Comparison of ENCODE assay signal across 10 cellular contexts in the genomic region with DNA sequence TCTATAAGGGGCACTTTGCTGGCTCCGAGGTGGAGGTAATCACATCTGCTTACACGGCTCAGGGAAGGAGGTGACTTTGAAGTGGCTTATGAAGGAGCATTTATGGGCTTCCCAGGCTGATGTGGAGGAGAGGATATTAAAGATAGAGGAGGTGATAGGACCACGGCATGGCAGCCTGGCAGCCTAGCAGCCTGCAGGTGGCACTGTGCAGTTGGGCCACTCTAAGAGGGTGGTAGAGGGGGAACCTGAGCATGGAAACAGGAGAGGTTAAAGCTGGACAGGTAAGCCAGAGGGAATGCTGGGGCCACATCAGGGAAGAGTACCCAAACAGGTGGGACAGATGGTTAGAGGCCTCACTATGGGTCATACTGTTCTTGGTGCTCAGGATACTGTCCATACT.
DNase-seq lines count a peak whose midpoint lies in the region; ATAC-seq and TF ChIP-seq lines count a peak whose summit lies in the region.
"Had no signal": no experiment of that assay in that cellular context is flagged by ENCODE, and none has a peak within 500 bp of the region (broad histone marks: within the 10 kb centered on the region; RNA-seq: fewer than 3 reads in every experiment).

No MANE protein-coding gene starts in this region.

- CTCF ChIA-PET in HEK293T (lab: Yijun Ruan, JAX): no interaction called here

- H3K36me3 ChIP-seq in heart left ventricle: no peaks in the 10 kb centered on the region
- H3K36me3 ChIP-seq: SJCRH30 had no signal

- peaks cover 0 to 3% (median 0%) of the 10 kb centered on the region in 12 donors for H3K9me3 ChIP-seq in heart left ventricle
- H3K9me3 ChIP-seq: SJCRH30 had no signal

- POLR2A ChIA-PET in HEK293T (lab: Yijun Ruan, JAX): no interaction called here

- WGBS in heart left ventricle, 4 donors: 47 to 64% (median 54%) methylated on average over 3 of the region's 3 CpGs

- H3K4me1 ChIP-seq in heart left ventricle: no peaks in the 10 kb centered on the region
- H3K4me1 ChIP-seq: SJCRH30 had no signal

- H3K4me3 ChIP-seq in heart left ventricle: no peak overlapping the region
- H3K4me3 ChIP-seq: SJCRH30 had no signal

- ATAC-seq in left lobe of liver: peak; percentile 99
- no peak for ATAC-seq in heart left ventricle
- ATAC-seq in GM21423 (IDR thresholded peaks at IDR 0.05; ENCODE audit: unreplicated experiment): no peak
- no peak for ATAC-seq in HG02798 (IDR thresholded peaks at IDR 0.05; ENCODE audit: poor library complexity, unreplicated experiment)
- ATAC-seq: activated CD4-positive, alpha-beta T cell treated with anti-CD3 and anti-CD28 coated beads for 36 hours had no signal

- no peak overlapping the region for H3K27ac ChIP-seq in heart left ventricle
- H3K27ac ChIP-seq: SJCRH30 had no signal

- H3K27me3 ChIP-seq in heart left ventricle: peaks cover 0 to 4% (median 0%) of the 10 kb centered on the region in 9 donors
- H3K27me3 ChIP-seq: SJCRH30 had no signal

- TF ChIP-seq CTCF in heart left ventricle (IDR thresholded peaks at IDR 0.05): peak in 1 of 12 donors; percentile 18

- no peak for TF ChIP-seq POLR2A in heart left ventricle (IDR thresholded peaks at IDR 0.05)

- intact Hi-C loops in heart left ventricle (cut with DNase I): loop anchor here in 1 of 10 donors (10.0 kb wide), 1 partner anchor 60 kb away; no protein-coding TSS in a partner anchor

- DNase-seq in D341Med (ENCODE audit: low spot score) (peak; percentile 48), HEK293T (ENCODE audit: extremely low spot score) (peak; percentile 6), SK-MEL-5 (ENCODE audit: low read depth, low spot score) (peak; percentile 49), left lobe of liver (ENCODE audit: low spot score) (peak; percentile 60), heart left ventricle (no peak)
- DNase-seq in stimulated activated CD4-positive, alpha-beta T cell treated with anti-CD3 and anti-CD28 coated beads, Interleukin-2, amount 100 ng/mL, for 24 hours: no peak
- DNase-seq: activated CD4-positive, alpha-beta T cell treated with anti-CD3 and anti-CD28 coated beads for 36 hours had no signal

- in situ Hi-C loops in SK-MEL-5 (cut with HindIII; ENCODE audit: low pct_unique_long_range_greater_than_20kb, low sequenced_read_pairs): no loop called here

TF ChIP-seq in HEK293T, 16 proteins besides CTCF, POLR2A, EP300 and RAD21:
- no peak for TF ChIP-seq LEF1 (IDR thresholded peaks at IDR 0.05; ENCODE audit: borderline replicate concordance)
- TF ChIP-seq FOXK2 (IDR thresholded peaks at IDR 0.05): no peak
- TF ChIP-seq, protein P1, sequence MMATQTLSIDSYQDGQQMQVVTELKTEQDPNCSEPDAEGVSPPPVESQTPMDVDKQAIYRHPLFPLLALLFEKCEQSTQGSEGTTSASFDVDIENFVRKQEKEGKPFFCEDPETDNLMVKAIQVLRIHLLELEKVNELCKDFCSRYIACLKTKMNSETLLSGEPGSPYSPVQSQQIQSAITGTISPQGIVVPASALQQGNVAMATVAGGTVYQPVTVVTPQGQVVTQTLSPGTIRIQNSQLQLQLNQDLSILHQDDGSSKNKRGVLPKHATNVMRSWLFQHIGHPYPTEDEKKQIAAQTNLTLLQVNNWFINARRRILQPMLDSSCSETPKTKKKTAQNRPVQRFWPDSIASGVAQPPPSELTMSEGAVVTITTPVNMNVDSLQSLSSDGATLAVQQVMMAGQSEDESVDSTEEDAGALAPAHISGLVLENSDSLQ (IDR thresholded peaks at IDR 0.05): no peak
- TF ChIP-seq ZNF384 (IDR thresholded peaks at IDR 0.05): no peak
- no peak for TF ChIP-seq NFRKB (IDR thresholded peaks at IDR 0.05)
- no peak for TF ChIP-seq BHLHE40 (IDR thresholded peaks at IDR 0.05; ENCODE audit: borderline replicate concordance)
- no peak for TF ChIP-seq ELF4 (IDR thresholded peaks at IDR 0.05)
- no peak for TF ChIP-seq ARNT (IDR thresholded peaks at IDR 0.05)
- no peak for TF ChIP-seq CTBP1 (IDR thresholded peaks at IDR 0.05; ENCODE audit: borderline replicate concordance)
- TF ChIP-seq FOXA1 (IDR thresholded peaks at IDR 0.05): no peak
- TF ChIP-seq HDGF (IDR thresholded peaks at IDR 0.05; ENCODE audit: borderline replicate concordance): no peak
- TF ChIP-seq FOXM1 (IDR thresholded peaks at IDR 0.05; ENCODE audit: borderline replicate concordance): no peak
- no peak for TF ChIP-seq SP1 (IDR thresholded peaks at IDR 0.05)
- TF ChIP-seq SUZ12 (IDR thresholded peaks at IDR 0.05): no peak
- no peak for TF ChIP-seq L3MBTL2 (conservative IDR thresholded peaks at IDR 0.05)
- TF ChIP-seq TARDBP (IDR thresholded peaks at IDR 0.05): no peak

Comparison
In these comparisons a context has a peak if more than half of its experiments do, and no peak if none do; other contexts are left out.
1. DNase-seq: peak in D341Med (single experiment), HEK293T (single experiment), SK-MEL-5 (single experiment) and left lobe of liver (single experiment); none in heart left ventricle (0 of 5) and stimulated activated CD4-positive, alpha-beta T cell treated with anti-CD3 and anti-CD28 coated beads, Interleukin-2, amount 100 ng/mL, for 24 hours (0 of 2).